8 cellular contexts compared by ENCODE assay signal in genomic region chr6:150891886-150892485, GRCh38. TPM values are rescaled to one million over a fixed set of nuclear protein-coding genes. Genes with fewer than 3 reads are reported as not detected.
A peak's percentile ranks its signal among the peaks of the same experiment; 100 is the strongest.
DNase-seq lines count a peak whose midpoint lies in the region; ATAC-seq and TF ChIP-seq lines count a peak whose summit lies in the region.

No MANE protein-coding gene starts in this region.

- no peak overlapping the region for H3K4me2 ChIP-seq in MM.1S (ENCODE audit: low read depth, low read length)

- 25% methylated on average over 7 of the region's 7 CpGs for WGBS in heart right ventricle, 2 donors

- POLR2A ChIA-PET in BJ (lab: Charles Lee), result interaction anchor here (1.1 kb wide), 1 partner anchor 443 kb away, joined by 5 read pairs; no protein-coding TSS in a partner anchor

- no peaks in the 10 kb centered on the region for H3F3A ChIP-seq in MM.1S (ENCODE audit: insufficient read depth, low read length)

- CTCF ChIA-PET in BJ (lab: Yijun Ruan, JAX), result interaction anchor here (0.5 to 7.6 kb wide), 28 partner anchors 9 to 551 kb away, joined by 3 to 107 read pairs (median 4); no protein-coding TSS in a partner anchor

- no peaks in the 10 kb centered on the region for H3K79me2 ChIP-seq in MM.1S (ENCODE audit: low read length)

- no peaks in the 10 kb centered on the region for H4K20me1 ChIP-seq in MM.1S (ENCODE audit: insufficient read depth, low read length)

- no peak overlapping the region for H3K9ac ChIP-seq in MM.1S (ENCODE audit: low read length)
- H3K9ac ChIP-seq in SK-N-MC (ENCODE audit: insufficient read length), result no peak overlapping the region
- H3K9ac ChIP-seq in adipocyte (ENCODE audit: low read length), result peak overlapping the region; percentile 59

- no peaks in the 10 kb centered on the region for H3K9me3 ChIP-seq in MM.1S (replicated peaks; ENCODE audit: insufficient read depth, low read length)
- no peaks in the 10 kb centered on the region for H3K9me3 ChIP-seq in SK-N-MC (ENCODE audit: low read depth, low read length)
- no peaks in the 10 kb centered on the region for H3K9me3 ChIP-seq in adipocyte (ENCODE audit: control insufficient read depth, low read length)
- H3K9me3 ChIP-seq in heart right ventricle, result no peaks in the 10 kb centered on the region

- no peaks in the 10 kb centered on the region for H3K27me3 ChIP-seq in BJ (ENCODE audit: control insufficient read depth, insufficient read depth, low read length)
- no peaks in the 10 kb centered on the region for H3K27me3 ChIP-seq in MM.1S (replicated peaks; ENCODE audit: insufficient read depth, low read length)
- H3K27me3 ChIP-seq in adipocyte (replicated peaks; ENCODE audit: control insufficient read depth, insufficient read depth, low read length), result no peaks in the 10 kb centered on the region
- no peaks in the 10 kb centered on the region for H3K27me3 ChIP-seq in heart right ventricle

- H3K4me3 ChIP-seq in BJ (ENCODE audit: low read depth, low read length) (no peak overlapping the region), MM.1S (ENCODE audit: low read length) (no peak overlapping the region), SK-N-MC (no peak overlapping the region), adipocyte (ENCODE audit: low read length) (no peak overlapping the region), heart right ventricle (no peak overlapping the region)

- intact Hi-C loops in heart right ventricle (cut with DNase I), result loop anchor here (1.0 to 10.0 kb wide), 11 partner anchors 113 to 583 kb away; no protein-coding TSS in a partner anchor

- peak; percentile 77 for TF ChIP-seq CTCF in BJ (IDR thresholded peaks at IDR 0.05; ENCODE audit: insufficient read depth, low read depth, low read length)
- peak; percentile 52 for TF ChIP-seq CTCF in MM.1S (IDR thresholded peaks at IDR 0.05; ENCODE audit: low read length)
- peak; percentile 74 to 93 (median 86) for TF ChIP-seq CTCF in heart right ventricle (IDR thresholded peaks at IDR 0.05)

- H3K27ac ChIP-seq in MM.1S (ENCODE audit: low read length), result no peak overlapping the region
- H3K27ac ChIP-seq in SK-N-MC, result no peak overlapping the region
- H3K27ac ChIP-seq in heart right ventricle, result no peak overlapping the region

- peak; percentile 52 for DNase-seq in BJ (ENCODE audit: low read depth)
- DNase-seq in MM.1S, result peak; percentile 48
- peak; percentile 63 for DNase-seq in SK-N-MC (ENCODE audit: low read depth, low spot score)
- DNase-seq in adipocyte (ENCODE audit: low read depth), result peak; percentile 90
- peak; percentile 47 to 79 for DNase-seq in heart right ventricle
- DNase-seq in renal cortical epithelial cell (ENCODE audit: low read depth), result peak; percentile 79

- ATAC-seq in GM19372 (IDR thresholded peaks at IDR 0.05; ENCODE audit: low read depth, unreplicated experiment), result peak; percentile 49
- ATAC-seq in heart right ventricle, result peak; percentile 62 to 79 (median 75)
- no peak for ATAC-seq in HG03108 (IDR thresholded peaks at IDR 0.05; ENCODE audit: unreplicated experiment)

- no peak overlapping the region for H2AFZ ChIP-seq in MM.1S (ENCODE audit: low read length)

- H3K36me3 ChIP-seq in BJ (ENCODE audit: control insufficient read depth, insufficient read depth, low read length) (peaks cover 7% of the 10 kb centered on the region), MM.1S (replicated peaks; ENCODE audit: insufficient read depth, low read length) (no peaks in the 10 kb centered on the region), SK-N-MC (ENCODE audit: insufficient read depth, low read length) (peaks cover 41% of the 10 kb centered on the region), adipocyte (ENCODE audit: control insufficient read depth, insufficient read depth, low read length, severe bottlenecking) (peaks cover 40% of the 10 kb centered on the region), heart right ventricle (peaks cover 0 to 39% (median 0%) of the 10 kb centered on the region in 9 donors)

- H3K4me1 ChIP-seq in MM.1S (ENCODE audit: low read length) (peaks cover 10% of the 10 kb centered on the region), adipocyte (ENCODE audit: control insufficient read depth, insufficient read depth, low read length) (peaks cover 21% of the 10 kb centered on the region), heart right ventricle (peaks cover 0 to 22% (median 11%) of the 10 kb centered on the region in 9 donors)

- H3K9me2 ChIP-seq in MM.1S (replicated peaks; ENCODE audit: insufficient read depth, low read length), result no peaks in the 10 kb centered on the region

RNA-seq across cellular contexts. Expression of gene MTHFD1L, which starts 26.5 kb away (rescaled TPM):
- polyA plus RNA-seq in BJ (2011; rRNA removed) (58.9 and 70.7 TPM in 2 replicates), heart right ventricle (10 to 100 TPM in 1 of 2 donors, 1 to 10 TPM in 1; 1.7 to 10.8 TPM)
- 54.6 and 55.8 TPM in 2 replicates for polyA minus RNA-seq in BJ (2011; rRNA and poly(A)+ RNA removed)
- total RNA-seq in heart right ventricle (10 to 100 TPM in 1 of 10 donors, 1 to 10 TPM in 9; 1.2 to 10.6 (median 3.8) TPM), renal cortical epithelial cell (38.7 and 53.7 TPM in 2 replicates)
